1 cellular context compared by ENCODE assay signal in the genomic region with DNA sequence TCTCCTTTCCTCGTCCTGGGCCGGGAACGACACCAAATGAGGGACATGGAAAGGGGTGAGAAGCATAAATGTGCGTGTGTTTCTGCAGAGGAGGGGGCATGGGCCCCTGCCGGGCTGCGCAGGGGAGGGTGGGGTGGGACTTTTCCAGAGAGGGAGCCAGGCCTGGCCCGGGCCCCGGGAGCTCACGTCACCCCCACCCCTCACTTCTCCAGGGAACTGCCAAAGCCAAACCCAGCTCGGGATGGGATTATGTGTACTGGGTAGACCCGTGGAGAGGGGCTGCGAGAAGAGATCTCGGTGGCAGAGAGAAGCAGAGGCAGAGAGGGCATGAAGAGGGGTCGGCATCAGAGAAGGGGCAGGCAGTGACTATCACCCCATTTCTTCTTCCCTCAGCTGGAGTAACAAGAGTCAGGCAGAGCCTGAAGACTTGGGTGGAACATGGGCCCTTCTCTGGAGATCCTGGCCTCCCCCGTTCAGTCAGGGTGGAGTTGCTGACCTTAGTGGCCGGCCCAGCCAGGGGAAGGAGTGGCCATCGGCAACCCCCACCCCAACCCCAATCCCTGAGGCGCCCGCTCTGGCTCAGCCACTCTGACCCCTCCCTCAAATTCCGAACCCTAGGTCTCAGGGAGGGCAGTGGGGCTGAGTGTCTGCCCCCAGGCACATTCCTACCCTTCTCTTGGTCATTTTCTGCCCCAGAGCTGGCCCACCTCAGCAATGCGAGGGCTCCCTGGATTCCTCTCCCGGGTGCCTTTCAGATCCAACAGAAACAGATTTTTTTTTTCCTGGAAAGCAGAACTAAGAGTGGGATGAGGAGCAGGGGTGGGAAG.
TF ChIP-seq lines count a peak whose summit lies in the region.

No MANE protein-coding gene starts in this region.

TF ChIP-seq in K562, 482 proteins besides CTCF, POLR2A, EP300 and RAD21 (continued from another document and continues in another):
- TF ChIP-seq NR2C1 (IDR thresholded peaks at IDR 0.05) = no peak
- TF ChIP-seq NR2C1 (tag; IDR thresholded peaks at IDR 0.05) = no peak
- no peak for TF ChIP-seq CC2D1A (IDR thresholded peaks at IDR 0.05)
- no peak for TF ChIP-seq HDAC6 (IDR thresholded peaks at IDR 0.05; ENCODE audit: low read depth, low read length)
- no peak for TF ChIP-seq RFX7 (CRISPR knock-in tag; IDR thresholded peaks at IDR 0.05)
- TF ChIP-seq GABPB1 (CRISPR knock-in tag; IDR thresholded peaks at IDR 0.05) = peak; percentile 44; the same call in 1 of the 2 replicates
- TF ChIP-seq, protein P1, sequence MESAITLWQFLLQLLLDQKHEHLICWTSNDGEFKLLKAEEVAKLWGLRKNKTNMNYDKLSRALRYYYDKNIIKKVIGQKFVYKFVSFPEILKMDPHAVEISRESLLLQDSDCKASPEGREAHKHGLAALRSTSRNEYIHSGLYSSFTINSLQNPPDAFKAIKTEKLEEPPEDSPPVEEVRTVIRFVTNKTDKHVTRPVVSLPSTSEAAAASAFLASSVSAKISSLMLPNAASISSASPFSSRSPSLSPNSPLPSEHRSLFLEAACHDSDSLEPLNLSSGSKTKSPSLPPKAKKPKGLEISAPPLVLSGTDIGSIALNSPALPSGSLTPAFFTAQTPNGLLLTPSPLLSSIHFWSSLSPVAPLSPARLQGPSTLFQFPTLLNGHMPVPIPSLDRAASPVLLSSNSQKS (CRISPR knock-in tag; IDR thresholded peaks at IDR 0.05) = no peak
- no peak for TF ChIP-seq PYGO2 (tag; IDR thresholded peaks at IDR 0.05)
- TF ChIP-seq, protein P2, sequence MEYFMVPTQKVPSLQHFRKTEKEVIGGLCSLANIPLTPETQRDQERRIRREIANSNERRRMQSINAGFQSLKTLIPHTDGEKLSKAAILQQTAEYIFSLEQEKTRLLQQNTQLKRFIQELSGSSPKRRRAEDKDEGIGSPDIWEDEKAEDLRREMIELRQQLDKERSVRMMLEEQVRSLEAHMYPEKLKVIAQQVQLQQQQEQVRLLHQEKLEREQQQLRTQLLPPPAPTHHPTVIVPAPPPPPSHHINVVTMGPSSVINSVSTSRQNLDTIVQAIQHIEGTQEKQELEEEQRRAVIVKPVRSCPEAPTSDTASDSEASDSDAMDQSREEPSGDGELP (CRISPR knock-in tag; IDR thresholded peaks at IDR 0.05; ENCODE audit: borderline replicate concordance) = peak; percentile 39; the same call in 1 of the 2 replicates
- TF ChIP-seq, protein P3, sequence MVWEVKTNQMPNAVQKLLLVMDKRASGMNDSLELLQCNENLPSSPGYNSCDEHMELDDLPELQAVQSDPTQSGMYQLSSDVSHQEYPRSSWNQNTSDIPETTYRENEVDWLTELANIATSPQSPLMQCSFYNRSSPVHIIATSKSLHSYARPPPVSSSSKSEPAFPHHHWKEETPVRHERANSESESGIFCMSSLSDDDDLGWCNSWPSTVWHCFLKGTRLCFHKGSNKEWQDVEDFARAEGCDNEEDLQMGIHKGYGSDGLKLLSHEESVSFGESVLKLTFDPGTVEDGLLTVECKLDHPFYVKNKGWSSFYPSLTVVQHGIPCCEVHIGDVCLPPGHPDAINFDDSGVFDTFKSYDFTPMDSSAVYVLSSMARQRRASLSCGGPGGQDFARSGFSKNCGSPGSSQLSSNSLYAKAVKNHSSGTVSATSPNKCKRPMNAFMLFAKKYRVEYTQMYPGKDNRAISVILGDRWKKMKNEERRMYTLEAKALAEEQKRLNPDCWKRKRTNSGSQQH (CRISPR knock-in tag; IDR thresholded peaks at IDR 0.05) = no peak
- no peak for TF ChIP-seq SMARCB1 (IDR thresholded peaks at IDR 0.05; ENCODE audit: insufficient read length, low read depth)
- TF ChIP-seq BRCA1 (IDR thresholded peaks at IDR 0.05) = no peak
- TF ChIP-seq BRCA1 (CRISPR knock-in tag; IDR thresholded peaks at IDR 0.05) = no peak
- TF ChIP-seq, protein P4, sequence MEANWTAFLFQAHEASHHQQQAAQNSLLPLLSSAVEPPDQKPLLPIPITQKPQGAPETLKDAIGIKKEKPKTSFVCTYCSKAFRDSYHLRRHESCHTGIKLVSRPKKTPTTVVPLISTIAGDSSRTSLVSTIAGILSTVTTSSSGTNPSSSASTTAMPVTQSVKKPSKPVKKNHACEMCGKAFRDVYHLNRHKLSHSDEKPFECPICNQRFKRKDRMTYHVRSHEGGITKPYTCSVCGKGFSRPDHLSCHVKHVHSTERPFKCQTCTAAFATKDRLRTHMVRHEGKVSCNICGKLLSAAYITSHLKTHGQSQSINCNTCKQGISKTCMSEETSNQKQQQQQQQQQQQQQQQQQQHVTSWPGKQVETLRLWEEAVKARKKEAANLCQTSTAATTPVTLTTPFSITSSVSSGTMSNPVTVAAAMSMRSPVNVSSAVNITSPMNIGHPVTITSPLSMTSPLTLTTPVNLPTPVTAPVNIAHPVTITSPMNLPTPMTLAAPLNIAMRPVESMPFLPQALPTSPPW (CRISPR knock-in tag; IDR thresholded peaks at IDR 0.05) = 0 out of 2 replicates have a peak, but pooled peaks have one; percentile 12
- TF ChIP-seq CCAR2 (IDR thresholded peaks at IDR 0.05; ENCODE audit: low read depth, low read length) = no peak
- TF ChIP-seq SAP30 (IDR thresholded peaks at IDR 0.05; ENCODE audit: borderline replicate concordance, insufficient read depth, low read depth, low read length, poor library complexity, severe bottlenecking) = peak; percentile 26
- peak in 1 of 2 experiments; percentile 62; a peak in 2 of 4 replicates for TF ChIP-seq MAZ (CRISPR knock-in tag; conservative IDR thresholded peaks at IDR 0.05 in 1 of 2, IDR thresholded peaks at IDR 0.05 in 1 of 2)
- TF ChIP-seq TAF1 (IDR thresholded peaks at IDR 0.05; ENCODE audit: control insufficient read depth, extremely low read depth, insufficient read depth, low read length, severe bottlenecking) = peak; percentile 12
- TF ChIP-seq CTBP1 (IDR thresholded peaks at IDR 0.05; ENCODE audit: borderline replicate concordance) = no peak
- TF ChIP-seq, protein P5, sequence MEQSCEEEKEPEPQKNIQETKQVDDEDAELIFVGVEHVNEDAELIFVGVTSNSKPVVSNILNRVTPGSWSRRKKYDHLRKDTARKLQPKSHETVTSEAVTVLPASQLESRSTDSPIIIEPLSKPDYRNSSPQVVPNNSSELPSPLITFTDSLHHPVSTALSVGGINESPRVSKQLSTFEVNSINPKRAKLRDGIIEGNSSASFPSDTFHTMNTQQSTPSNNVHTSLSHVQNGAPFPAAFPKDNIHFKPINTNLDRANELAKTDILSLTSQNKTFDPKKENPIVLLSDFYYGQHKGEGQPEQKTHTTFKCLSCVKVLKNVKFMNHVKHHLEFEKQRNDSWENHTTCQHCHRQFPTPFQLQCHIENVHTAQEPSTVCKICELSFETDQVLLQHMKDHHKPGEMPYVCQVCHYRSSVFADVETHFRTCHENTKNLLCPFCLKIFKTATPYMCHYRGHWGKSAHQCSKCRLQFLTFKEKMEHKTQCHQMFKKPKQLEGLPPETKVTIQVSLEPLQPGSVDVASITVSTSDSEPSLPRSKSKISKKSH (CRISPR knock-in tag; IDR thresholded peaks at IDR 0.05) = no peak
- TF ChIP-seq NEUROD1 (IDR thresholded peaks at IDR 0.05; ENCODE audit: borderline replicate concordance, low read depth, low read length, partially characterized antibody) = no peak
- TF ChIP-seq CAMTA2 (CRISPR knock-in tag; conservative IDR thresholded peaks at IDR 0.05) = no peak
- no peak for TF ChIP-seq PURB (CRISPR knock-in tag; IDR thresholded peaks at IDR 0.05; ENCODE audit: low read depth)
- TF ChIP-seq, protein P6, sequence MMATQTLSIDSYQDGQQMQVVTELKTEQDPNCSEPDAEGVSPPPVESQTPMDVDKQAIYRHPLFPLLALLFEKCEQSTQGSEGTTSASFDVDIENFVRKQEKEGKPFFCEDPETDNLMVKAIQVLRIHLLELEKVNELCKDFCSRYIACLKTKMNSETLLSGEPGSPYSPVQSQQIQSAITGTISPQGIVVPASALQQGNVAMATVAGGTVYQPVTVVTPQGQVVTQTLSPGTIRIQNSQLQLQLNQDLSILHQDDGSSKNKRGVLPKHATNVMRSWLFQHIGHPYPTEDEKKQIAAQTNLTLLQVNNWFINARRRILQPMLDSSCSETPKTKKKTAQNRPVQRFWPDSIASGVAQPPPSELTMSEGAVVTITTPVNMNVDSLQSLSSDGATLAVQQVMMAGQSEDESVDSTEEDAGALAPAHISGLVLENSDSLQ (IDR thresholded peaks at IDR 0.05) = 0 out of 2 replicates have a peak, but pooled peaks have one; percentile 5
- no peak for TF ChIP-seq XRCC5 (IDR thresholded peaks at IDR 0.05; ENCODE audit: low read depth, low read length)
- TF ChIP-seq, protein P7, sequence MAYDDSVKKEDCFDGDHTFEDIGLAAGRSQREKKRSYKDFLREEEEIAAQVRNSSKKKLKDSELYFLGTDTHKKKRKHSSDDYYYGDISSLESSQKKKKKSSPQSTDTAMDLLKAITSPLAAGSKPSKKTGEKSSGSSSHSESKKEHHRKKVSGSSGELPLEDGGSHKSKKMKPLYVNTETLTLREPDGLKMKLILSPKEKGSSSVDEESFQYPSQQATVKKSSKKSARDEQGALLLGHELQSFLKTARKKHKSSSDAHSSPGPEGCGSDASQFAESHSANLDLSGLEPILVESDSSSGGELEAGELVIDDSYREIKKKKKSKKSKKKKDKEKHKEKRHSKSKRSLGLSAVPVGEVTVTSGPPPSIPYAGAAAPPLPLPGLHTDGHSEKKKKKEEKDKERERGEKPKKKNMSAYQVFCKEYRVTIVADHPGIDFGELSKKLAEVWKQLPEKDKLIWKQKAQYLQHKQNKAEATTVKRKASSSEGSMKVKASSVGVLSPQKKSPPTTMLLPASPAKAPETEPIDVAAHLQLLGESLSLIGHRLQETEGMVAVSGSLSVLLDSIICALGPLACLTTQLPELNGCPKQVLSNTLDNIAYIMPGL (CRISPR knock-in tag; IDR thresholded peaks at IDR 0.05) = no peak
- 0 out of 2 replicates have a peak, but pooled peaks have one; percentile 46 for TF ChIP-seq POLR2AphosphoS2 (IDR thresholded peaks at IDR 0.05; ENCODE audit: low read length)
- peak; percentile 17; the same call in 1 of the 2 replicates for TF ChIP-seq PHF8 (IDR thresholded peaks at IDR 0.05; ENCODE audit: borderline replicate concordance, low read length)
- TF ChIP-seq, protein P8, sequence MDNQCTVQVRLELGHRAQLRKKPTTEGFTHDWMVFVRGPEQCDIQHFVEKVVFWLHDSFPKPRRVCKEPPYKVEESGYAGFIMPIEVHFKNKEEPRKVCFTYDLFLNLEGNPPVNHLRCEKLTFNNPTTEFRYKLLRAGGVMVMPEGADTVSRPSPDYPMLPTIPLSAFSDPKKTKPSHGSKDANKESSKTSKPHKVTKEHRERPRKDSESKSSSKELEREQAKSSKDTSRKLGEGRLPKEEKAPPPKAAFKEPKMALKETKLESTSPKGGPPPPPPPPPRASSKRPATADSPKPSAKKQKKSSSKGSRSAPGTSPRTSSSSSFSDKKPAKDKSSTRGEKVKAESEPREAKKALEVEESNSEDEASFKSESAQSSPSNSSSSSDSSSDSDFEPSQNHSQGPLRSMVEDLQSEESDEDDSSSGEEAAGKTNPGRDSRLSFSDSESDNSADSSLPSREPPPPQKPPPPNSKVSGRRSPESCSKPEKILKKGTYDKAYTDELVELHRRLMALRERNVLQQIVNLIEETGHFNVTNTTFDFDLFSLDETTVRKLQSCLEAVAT (IDR thresholded peaks at IDR 0.05) = peak in 1 of 2 experiments; percentile 53; a peak in 2 of 4 replicates
- no peak for TF ChIP-seq ATF7 (IDR thresholded peaks at IDR 0.05)
- no peak for TF ChIP-seq SRSF3 (IDR thresholded peaks at IDR 0.05; ENCODE audit: insufficient read depth, low read length)
- no peak for TF ChIP-seq PHB (CRISPR knock-in tag; IDR thresholded peaks at IDR 0.05)
- TF ChIP-seq MYC (IDR thresholded peaks at IDR 0.05; ENCODE audit: low read depth, low read length) = no peak
- no peak for TF ChIP-seq MYC (CRISPR knock-in tag; IDR thresholded peaks at IDR 0.05; ENCODE audit: borderline replicate concordance, low read depth)
- TF ChIP-seq, protein P9, sequence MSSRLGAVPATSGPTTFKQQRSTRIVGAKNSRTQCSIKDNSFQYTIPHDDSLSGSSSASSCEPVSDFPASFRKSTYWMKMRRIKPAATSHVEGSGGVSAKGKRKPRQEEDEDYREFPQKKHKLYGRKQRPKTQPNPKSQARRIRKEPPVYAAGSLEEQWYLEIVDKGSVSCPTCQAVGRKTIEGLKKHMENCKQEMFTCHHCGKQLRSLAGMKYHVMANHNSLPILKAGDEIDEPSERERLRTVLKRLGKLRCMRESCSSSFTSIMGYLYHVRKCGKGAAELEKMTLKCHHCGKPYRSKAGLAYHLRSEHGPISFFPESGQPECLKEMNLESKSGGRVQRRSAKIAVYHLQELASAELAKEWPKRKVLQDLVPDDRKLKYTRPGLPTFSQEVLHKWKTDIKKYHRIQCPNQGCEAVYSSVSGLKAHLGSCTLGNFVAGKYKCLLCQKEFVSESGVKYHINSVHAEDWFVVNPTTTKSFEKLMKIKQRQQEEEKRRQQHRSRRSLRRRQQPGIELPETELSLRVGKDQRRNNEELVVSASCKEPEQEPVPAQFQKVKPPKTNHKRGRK (tag; IDR thresholded peaks at IDR 0.05) = no peak
- TF ChIP-seq RBM15 (IDR thresholded peaks at IDR 0.05; ENCODE audit: insufficient read depth, low read length) = no peak
- no peak for TF ChIP-seq ZBTB8A (IDR thresholded peaks at IDR 0.05; ENCODE audit: partially characterized antibody)
- TF ChIP-seq ZBTB1 (CRISPR knock-in tag; IDR thresholded peaks at IDR 0.05; ENCODE audit: borderline replicate concordance, low read depth) = no peak
- TF ChIP-seq, protein P10, sequence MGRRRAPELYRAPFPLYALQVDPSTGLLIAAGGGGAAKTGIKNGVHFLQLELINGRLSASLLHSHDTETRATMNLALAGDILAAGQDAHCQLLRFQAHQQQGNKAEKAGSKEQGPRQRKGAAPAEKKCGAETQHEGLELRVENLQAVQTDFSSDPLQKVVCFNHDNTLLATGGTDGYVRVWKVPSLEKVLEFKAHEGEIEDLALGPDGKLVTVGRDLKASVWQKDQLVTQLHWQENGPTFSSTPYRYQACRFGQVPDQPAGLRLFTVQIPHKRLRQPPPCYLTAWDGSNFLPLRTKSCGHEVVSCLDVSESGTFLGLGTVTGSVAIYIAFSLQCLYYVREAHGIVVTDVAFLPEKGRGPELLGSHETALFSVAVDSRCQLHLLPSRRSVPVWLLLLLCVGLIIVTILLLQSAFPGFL (CRISPR knock-in tag; IDR thresholded peaks at IDR 0.05) = no peak
- TF ChIP-seq, protein P11, sequence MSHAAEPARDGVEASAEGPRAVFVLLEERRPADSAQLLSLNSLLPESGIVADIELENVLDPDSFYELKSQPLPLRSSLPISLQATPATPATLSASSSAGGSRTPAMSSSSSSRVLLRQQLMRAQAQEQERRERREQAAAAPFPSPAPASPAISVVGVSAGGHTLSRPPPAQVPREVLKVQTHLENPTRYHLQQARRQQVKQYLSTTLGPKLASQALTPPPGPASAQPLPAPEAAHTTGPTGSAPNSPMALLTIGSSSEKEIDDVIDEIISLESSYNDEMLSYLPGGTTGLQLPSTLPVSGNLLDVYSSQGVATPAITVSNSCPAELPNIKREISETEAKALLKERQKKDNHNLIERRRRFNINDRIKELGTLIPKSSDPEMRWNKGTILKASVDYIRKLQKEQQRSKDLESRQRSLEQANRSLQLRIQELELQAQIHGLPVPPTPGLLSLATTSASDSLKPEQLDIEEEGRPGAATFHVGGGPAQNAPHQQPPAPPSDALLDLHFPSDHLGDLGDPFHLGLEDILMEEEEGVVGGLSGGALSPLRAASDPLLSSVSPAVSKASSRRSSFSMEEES (CRISPR knock-in tag; IDR thresholded peaks at IDR 0.05) = no peak
